In the genomic region with DNA sequence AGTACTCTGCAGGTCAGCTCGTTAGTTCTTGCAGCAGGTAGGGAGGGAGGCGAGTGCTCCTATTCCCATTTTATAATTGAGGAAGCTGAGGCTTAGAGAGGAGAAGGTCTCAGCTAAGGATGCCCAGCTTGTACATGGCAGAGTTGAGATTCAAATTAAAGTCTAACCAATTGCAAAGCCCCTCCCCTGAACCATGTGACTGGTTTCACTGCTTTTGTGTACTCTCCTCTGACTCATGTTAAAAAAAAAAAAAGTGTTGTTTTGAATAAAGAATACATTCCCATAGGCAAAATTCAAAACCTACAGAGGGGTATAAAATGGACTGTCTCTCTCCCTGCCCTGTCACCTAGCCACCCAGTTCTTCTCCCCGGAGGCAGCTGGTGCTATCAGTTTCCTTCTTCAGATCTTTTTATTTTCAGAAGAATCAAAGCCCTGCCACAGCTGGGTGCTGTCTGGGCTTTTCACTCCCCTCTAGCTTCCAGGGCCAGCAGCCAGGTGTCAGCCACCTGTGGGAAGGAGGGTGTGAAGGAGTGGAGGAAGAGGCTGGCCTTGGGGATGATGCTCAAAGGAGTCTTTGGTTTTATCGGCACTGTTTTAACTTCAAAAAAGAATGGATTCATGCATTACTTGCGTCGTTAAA, we compare ENCODE assay signal across 1 cellular context.
TF ChIP-seq lines count a peak whose summit lies in the region.

No MANE protein-coding gene starts in this region.

TF ChIP-seq in K562, 482 proteins besides CTCF, POLR2A, EP300 and RAD21:
- TF ChIP-seq PML (IDR thresholded peaks at IDR 0.05; ENCODE audit: low read length) (no peak), ZFP36 (IDR thresholded peaks at IDR 0.05; ENCODE audit: low read depth, low read length, partially characterized antibody) (no peak), SP2 (IDR thresholded peaks at IDR 0.05; ENCODE audit: extremely low read depth, low read depth, low read length, poor library complexity, severe bottlenecking) (no peak), TCF15 (CRISPR knock-in tag; IDR thresholded peaks at IDR 0.05) (no peak), POLR2AphosphoS2 (IDR thresholded peaks at IDR 0.05; ENCODE audit: low read length) (no peak), NCOR1 (IDR thresholded peaks at IDR 0.05) (no peak), ZNF778 (CRISPR knock-in tag; IDR thresholded peaks at IDR 0.05) (no peak), FOXM1 (IDR thresholded peaks at IDR 0.05; ENCODE audit: low read depth) (peak; percentile 60), FOXM1 (CRISPR knock-in tag; IDR thresholded peaks at IDR 0.05; ENCODE audit: low read depth) (no peak), GTF2A2 (tag; IDR thresholded peaks at IDR 0.05) (no peak), SNIP1 (IDR thresholded peaks at IDR 0.05; ENCODE audit: low read depth) (no peak), ZFX (CRISPR knock-in tag; IDR thresholded peaks at IDR 0.05) (0 out of 2 replicates have a peak, but pooled peaks have one; percentile 3), BRD9 (IDR thresholded peaks at IDR 0.05; ENCODE audit: low read depth, partially characterized antibody) (no peak), ZEB2 (IDR thresholded peaks at IDR 0.05) (no peak), MBD2 (IDR thresholded peaks at IDR 0.05; ENCODE audit: borderline replicate concordance, low read depth) (no peak), JUND (IDR thresholded peaks at IDR 0.05; ENCODE audit: borderline replicate concordance, low read depth, low read length) (peak; percentile 29; the same call in 1 of the 2 replicates), JUND (tag; IDR thresholded peaks at IDR 0.05; ENCODE audit: borderline replicate concordance, low read depth, low read length) (no peak), FOSL1 (tag; conservative IDR thresholded peaks at IDR 0.05) (peak; percentile 79), CC2D1A (IDR thresholded peaks at IDR 0.05) (no peak), TAF9B (IDR thresholded peaks at IDR 0.05; ENCODE audit: partially characterized antibody) (no peak), ZNF3 (CRISPR knock-in tag; IDR thresholded peaks at IDR 0.05) (no peak), E2F3 (CRISPR knock-in tag; IDR thresholded peaks at IDR 0.05) (no peak), SNAPC5 (CRISPR knock-in tag; IDR thresholded peaks at IDR 0.05) (no peak), SMC3 (conservative IDR thresholded peaks at IDR 0.05; ENCODE audit: insufficient read depth, low read depth, low read length) (no peak), DIDO1 (tag; IDR thresholded peaks at IDR 0.05; ENCODE audit: low read depth) (no peak), HNRNPH1 (optimal IDR thresholded peaks at IDR 0.05; ENCODE audit: low read depth, low read length) (no peak), HMG20A (CRISPR knock-in tag; conservative IDR thresholded peaks at IDR 0.05) (no peak), ZNF384 (IDR thresholded peaks at IDR 0.05; ENCODE audit: low read depth, low read length) (peak; percentile 68), ZNF436 (CRISPR knock-in tag; IDR thresholded peaks at IDR 0.05) (no peak)
- TF ChIP-seq, protein P1, sequence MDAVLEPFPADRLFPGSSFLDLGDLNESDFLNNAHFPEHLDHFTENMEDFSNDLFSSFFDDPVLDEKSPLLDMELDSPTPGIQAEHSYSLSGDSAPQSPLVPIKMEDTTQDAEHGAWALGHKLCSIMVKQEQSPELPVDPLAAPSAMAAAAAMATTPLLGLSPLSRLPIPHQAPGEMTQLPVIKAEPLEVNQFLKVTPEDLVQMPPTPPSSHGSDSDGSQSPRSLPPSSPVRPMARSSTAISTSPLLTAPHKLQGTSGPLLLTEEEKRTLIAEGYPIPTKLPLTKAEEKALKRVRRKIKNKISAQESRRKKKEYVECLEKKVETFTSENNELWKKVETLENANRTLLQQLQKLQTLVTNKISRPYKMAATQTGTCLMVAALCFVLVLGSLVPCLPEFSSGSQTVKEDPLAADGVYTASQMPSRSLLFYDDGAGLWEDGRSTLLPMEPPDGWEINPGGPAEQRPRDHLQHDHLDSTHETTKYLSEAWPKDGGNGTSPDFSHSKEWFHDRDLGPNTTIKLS (IDR thresholded peaks at IDR 0.05; ENCODE audit: borderline replicate concordance, low read depth): no peak
- TF ChIP-seq, protein P2, sequence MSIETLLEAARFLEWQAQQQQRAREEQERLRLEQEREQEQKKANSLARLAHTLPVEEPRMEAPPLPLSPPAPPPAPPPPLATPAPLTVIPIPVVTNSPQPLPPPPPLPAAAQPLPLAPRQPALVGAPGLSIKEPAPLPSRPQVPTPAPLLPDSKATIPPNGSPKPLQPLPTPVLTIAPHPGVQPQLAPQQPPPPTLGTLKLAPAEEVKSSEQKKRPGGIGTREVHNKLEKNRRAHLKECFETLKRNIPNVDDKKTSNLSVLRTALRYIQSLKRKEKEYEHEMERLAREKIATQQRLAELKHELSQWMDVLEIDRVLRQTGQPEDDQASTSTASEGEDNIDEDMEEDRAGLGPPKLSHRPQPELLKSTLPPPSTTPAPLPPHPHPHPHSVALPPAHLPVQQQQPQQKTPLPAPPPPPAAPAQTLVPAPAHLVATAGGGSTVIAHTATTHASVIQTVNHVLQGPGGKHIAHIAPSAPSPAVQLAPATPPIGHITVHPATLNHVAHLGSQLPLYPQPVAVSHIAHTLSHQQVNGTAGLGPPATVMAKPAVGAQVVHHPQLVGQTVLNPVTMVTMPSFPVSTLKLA (conservative IDR thresholded peaks at IDR 0.05): 0 out of 4 replicates have a peak, but pooled peaks of 1 of the 2 experiments have one; percentile 19
- TF ChIP-seq, protein P3, sequence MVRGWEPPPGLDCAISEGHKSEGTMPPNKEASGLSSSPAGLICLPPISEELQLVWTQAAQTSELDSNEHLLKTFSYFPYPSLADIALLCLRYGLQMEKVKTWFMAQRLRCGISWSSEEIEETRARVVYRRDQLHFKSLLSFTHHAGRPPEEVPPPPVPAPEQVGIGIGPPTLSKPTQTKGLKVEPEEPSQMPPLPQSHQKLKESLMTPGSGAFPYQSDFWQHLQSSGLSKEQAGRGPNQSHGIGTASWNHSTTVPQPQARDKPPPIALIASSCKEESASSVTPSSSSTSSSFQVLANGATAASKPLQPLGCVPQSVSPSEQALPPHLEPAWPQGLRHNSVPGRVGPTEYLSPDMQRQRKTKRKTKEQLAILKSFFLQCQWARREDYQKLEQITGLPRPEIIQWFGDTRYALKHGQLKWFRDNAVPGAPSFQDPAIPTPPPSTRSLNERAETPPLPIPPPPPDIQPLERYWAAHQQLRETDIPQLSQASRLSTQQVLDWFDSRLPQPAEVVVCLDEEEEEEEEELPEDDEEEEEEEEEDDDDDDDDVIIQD (CRISPR knock-in tag; IDR thresholded peaks at IDR 0.05): no peak
TF ChIP-seq in K562: peak in this region for 6.
